In the genomic region with DNA sequence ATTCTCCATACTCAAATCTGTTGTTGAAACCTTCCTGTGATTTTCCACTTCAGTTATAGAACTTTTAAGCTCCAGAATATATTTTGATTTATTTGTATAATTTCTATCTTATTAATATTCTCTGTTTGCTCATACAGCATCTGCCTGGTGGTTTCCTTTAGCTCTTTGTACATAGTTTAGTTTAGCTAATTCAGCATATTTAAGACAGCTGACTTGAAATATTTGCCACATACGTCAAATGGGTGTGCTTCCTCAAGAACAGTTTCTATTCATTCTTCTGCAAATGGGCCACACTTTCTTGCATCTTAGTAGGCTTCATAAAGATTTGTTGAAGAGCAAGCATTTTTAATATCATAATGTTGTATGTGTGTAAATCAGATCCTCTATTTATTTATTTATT, we compare ENCODE assay signal across 9 cellular contexts.
"Had no signal": no experiment of that assay in that cellular context is flagged by ENCODE, and none has a peak within 500 bp of the region (broad histone marks: within the 10 kb centered on the region; RNA-seq: fewer than 3 reads in every experiment).

No MANE protein-coding gene starts in this region.

- DNase-seq: GM23248, GOT3, H7, HFFc6, KG1 had no signal

- H3K4me3 ChIP-seq: GM23248, HAP-1, K562 had no signal

- H3K9me3 ChIP-seq: HAP-1 had no signal

- H3K36me3 ChIP-seq: HAP-1 had no signal

- H3K27ac ChIP-seq: GM23248 had no signal

- H2AFZ ChIP-seq: GM23248 had no signal

- FAIRE-seq: HTR-8/SVneo, K562 had no signal

- ATAC-seq: HCT116, K562 had no signal

- H3K9ac ChIP-seq: GM23248 had no signal
